2 cellular contexts compared by ENCODE assay signal in the genomic region with DNA sequence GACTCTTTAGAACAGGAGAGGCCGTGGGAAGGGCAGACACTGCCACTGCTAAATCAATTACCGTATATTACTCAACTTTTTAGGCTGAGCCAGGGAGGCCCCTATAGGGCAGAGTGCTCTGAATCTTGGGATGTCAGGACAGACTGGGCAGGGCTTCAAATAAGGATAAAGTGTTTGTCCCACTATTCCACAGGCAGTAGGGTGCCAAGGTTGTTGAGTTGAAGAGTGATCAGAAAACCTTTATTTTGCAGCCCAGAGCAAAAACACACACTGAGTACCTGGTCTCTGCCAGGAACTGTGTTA.
A peak's percentile ranks its signal among the peaks of the same experiment; 100 is the strongest.
TF ChIP-seq lines count a peak whose summit lies in the region.

No MANE protein-coding gene starts in this region.

TF ChIP-seq in WTC11, 78 proteins besides CTCF, POLR2A, EP300 and RAD21:
- no peak for TF ChIP-seq MXD4 (CRISPR knock-in tag; IDR thresholded peaks at IDR 0.05; ENCODE audit: borderline replicate concordance)
- TF ChIP-seq, protein P1, sequence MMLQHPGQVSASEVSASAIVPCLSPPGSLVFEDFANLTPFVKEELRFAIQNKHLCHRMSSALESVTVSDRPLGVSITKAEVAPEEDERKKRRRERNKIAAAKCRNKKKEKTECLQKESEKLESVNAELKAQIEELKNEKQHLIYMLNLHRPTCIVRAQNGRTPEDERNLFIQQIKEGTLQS (CRISPR knock-in tag; conservative IDR thresholded peaks at IDR 0.05), result no peak
- TF ChIP-seq, protein P2, sequence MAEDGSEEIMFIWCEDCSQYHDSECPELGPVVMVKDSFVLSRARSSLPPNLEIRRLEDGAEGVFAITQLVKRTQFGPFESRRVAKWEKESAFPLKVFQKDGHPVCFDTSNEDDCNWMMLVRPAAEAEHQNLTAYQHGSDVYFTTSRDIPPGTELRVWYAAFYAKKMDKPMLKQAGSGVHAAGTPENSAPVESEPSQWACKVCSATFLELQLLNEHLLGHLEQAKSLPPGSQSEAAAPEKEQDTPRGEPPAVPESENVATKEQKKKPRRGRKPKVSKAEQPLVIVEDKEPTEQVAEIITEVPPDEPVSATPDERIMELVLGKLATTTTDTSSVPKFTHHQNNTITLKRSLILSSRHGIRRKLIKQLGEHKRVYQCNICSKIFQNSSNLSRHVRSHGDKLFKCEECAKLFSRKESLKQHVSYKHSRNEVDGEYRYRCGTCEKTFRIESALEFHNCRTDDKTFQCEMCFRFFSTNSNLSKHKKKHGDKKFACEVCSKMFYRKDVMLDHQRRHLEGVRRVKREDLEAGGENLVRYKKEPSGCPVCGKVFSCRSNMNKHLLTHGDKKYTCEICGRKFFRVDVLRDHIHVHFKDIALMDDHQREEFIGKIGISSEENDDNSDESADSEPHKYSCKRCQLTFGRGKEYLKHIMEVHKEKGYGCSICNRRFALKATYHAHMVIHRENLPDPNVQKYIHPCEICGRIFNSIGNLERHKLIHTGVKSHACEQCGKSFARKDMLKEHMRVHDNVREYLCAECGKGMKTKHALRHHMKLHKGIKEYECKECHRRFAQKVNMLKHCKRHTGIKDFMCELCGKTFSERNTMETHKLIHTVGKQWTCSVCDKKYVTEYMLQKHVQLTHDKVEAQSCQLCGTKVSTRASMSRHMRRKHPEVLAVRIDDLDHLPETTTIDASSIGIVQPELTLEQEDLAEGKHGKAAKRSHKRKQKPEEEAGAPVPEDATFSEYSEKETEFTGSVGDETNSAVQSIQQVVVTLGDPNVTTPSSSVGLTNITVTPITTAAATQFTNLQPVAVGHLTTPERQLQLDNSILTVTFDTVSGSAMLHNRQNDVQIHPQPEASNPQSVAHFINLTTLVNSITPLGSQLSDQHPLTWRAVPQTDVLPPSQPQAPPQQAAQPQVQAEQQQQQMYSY (CRISPR knock-in tag; IDR thresholded peaks at IDR 0.05), result no peak
- TF ChIP-seq, protein P3, sequence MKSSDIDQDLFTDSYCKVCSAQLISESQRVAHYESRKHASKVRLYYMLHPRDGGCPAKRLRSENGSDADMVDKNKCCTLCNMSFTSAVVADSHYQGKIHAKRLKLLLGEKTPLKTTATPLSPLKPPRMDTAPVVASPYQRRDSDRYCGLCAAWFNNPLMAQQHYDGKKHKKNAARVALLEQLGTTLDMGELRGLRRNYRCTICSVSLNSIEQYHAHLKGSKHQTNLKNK (CRISPR knock-in tag; IDR thresholded peaks at IDR 0.05), result no peak
- no peak for TF ChIP-seq USF2 (CRISPR knock-in tag; IDR thresholded peaks at IDR 0.05)
- no peak for TF ChIP-seq JAZF1 (CRISPR knock-in tag; IDR thresholded peaks at IDR 0.05)
- TF ChIP-seq, protein P4, sequence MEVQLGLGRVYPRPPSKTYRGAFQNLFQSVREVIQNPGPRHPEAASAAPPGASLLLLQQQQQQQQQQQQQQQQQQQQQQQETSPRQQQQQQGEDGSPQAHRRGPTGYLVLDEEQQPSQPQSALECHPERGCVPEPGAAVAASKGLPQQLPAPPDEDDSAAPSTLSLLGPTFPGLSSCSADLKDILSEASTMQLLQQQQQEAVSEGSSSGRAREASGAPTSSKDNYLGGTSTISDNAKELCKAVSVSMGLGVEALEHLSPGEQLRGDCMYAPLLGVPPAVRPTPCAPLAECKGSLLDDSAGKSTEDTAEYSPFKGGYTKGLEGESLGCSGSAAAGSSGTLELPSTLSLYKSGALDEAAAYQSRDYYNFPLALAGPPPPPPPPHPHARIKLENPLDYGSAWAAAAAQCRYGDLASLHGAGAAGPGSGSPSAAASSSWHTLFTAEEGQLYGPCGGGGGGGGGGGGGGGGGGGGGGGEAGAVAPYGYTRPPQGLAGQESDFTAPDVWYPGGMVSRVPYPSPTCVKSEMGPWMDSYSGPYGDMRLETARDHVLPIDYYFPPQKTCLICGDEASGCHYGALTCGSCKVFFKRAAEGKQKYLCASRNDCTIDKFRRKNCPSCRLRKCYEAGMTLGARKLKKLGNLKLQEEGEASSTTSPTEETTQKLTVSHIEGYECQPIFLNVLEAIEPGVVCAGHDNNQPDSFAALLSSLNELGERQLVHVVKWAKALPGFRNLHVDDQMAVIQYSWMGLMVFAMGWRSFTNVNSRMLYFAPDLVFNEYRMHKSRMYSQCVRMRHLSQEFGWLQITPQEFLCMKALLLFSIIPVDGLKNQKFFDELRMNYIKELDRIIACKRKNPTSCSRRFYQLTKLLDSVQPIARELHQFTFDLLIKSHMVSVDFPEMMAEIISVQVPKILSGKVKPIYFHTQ (CRISPR knock-in tag; IDR thresholded peaks at IDR 0.05), result no peak

TF ChIP-seq in HepG2, 621 proteins besides CTCF, POLR2A, EP300 and RAD21 (continues in another document):
- TF ChIP-seq CEBPG (CRISPR knock-in tag; IDR thresholded peaks at IDR 0.05) (peak; percentile 26; the same call in 1 of the 2 replicates), PHF21A (CRISPR knock-in tag; IDR thresholded peaks at IDR 0.05) (no peak), FOXO1 (CRISPR knock-in tag; IDR thresholded peaks at IDR 0.05) (no peak), ZFX (CRISPR knock-in tag; IDR thresholded peaks at IDR 0.05; ENCODE audit: low read depth) (peak; percentile 15; the same call in 1 of the 2 replicates), SMYD3 (CRISPR knock-in tag; IDR thresholded peaks at IDR 0.05) (no peak), ASH2L (IDR thresholded peaks at IDR 0.05; ENCODE audit: insufficient read length, low read depth, low read length) (no peak), NCOR1 (IDR thresholded peaks at IDR 0.05; ENCODE audit: borderline replicate concordance, low read length) (no peak), ZC3H4 (CRISPR knock-in tag; IDR thresholded peaks at IDR 0.05; ENCODE audit: borderline replicate concordance) (no peak), WIZ (CRISPR knock-in tag; IDR thresholded peaks at IDR 0.05) (no peak), ZNF205 (CRISPR knock-in tag; IDR thresholded peaks at IDR 0.05) (no peak), ZNF792 (CRISPR knock-in tag; IDR thresholded peaks at IDR 0.05) (no peak), GZF1 (CRISPR knock-in tag; IDR thresholded peaks at IDR 0.05) (peak; percentile 97), ZNF615 (CRISPR knock-in tag; IDR thresholded peaks at IDR 0.05; ENCODE audit: borderline replicate concordance) (no peak), ZNF234 (CRISPR knock-in tag; conservative IDR thresholded peaks at IDR 0.05) (no peak), DR1 (CRISPR knock-in tag; IDR thresholded peaks at IDR 0.05) (peak; percentile 19; the same call in 1 of the 2 replicates), ARNT2 (CRISPR knock-in tag; IDR thresholded peaks at IDR 0.05; ENCODE audit: low read depth) (no peak), ZNF235 (CRISPR knock-in tag; IDR thresholded peaks at IDR 0.05; ENCODE audit: borderline replicate concordance) (no peak), JDP2 (CRISPR knock-in tag; IDR thresholded peaks at IDR 0.05; ENCODE audit: borderline replicate concordance) (no peak), KLF11 (CRISPR knock-in tag; IDR thresholded peaks at IDR 0.05) (no peak), ZNF577 (CRISPR knock-in tag; IDR thresholded peaks at IDR 0.05; ENCODE audit: borderline replicate concordance, low read depth) (no peak), E2F2 (CRISPR knock-in tag; IDR thresholded peaks at IDR 0.05; ENCODE audit: borderline replicate concordance) (no peak), MEF2D (CRISPR knock-in tag; IDR thresholded peaks at IDR 0.05) (no peak), MAFG (CRISPR knock-in tag; IDR thresholded peaks at IDR 0.05) (no peak), RFX3 (CRISPR knock-in tag; IDR thresholded peaks at IDR 0.05) (no peak), ZNF331 (CRISPR knock-in tag; IDR thresholded peaks at IDR 0.05) (no peak), TARDBP (CRISPR knock-in tag; IDR thresholded peaks at IDR 0.05) (no peak), ZNF275 (CRISPR knock-in tag; IDR thresholded peaks at IDR 0.05; ENCODE audit: borderline replicate concordance) (no peak), ZNF407 (CRISPR knock-in tag; IDR thresholded peaks at IDR 0.05; ENCODE audit: not compliant biosample characterization) (no peak), CBFB (CRISPR knock-in tag; IDR thresholded peaks at IDR 0.05) (no peak), GATAD2A (CRISPR knock-in tag; IDR thresholded peaks at IDR 0.05) (peak; percentile 28; the same call in 1 of the 2 replicates), TCF7L2 (IDR thresholded peaks at IDR 0.05; ENCODE audit: low read depth, low read length) (no peak), RELA (CRISPR knock-in tag; IDR thresholded peaks at IDR 0.05) (no peak), ARHGAP35 (CRISPR knock-in tag; IDR thresholded peaks at IDR 0.05; ENCODE audit: borderline replicate concordance) (no peak)
- TF ChIP-seq, protein P5, sequence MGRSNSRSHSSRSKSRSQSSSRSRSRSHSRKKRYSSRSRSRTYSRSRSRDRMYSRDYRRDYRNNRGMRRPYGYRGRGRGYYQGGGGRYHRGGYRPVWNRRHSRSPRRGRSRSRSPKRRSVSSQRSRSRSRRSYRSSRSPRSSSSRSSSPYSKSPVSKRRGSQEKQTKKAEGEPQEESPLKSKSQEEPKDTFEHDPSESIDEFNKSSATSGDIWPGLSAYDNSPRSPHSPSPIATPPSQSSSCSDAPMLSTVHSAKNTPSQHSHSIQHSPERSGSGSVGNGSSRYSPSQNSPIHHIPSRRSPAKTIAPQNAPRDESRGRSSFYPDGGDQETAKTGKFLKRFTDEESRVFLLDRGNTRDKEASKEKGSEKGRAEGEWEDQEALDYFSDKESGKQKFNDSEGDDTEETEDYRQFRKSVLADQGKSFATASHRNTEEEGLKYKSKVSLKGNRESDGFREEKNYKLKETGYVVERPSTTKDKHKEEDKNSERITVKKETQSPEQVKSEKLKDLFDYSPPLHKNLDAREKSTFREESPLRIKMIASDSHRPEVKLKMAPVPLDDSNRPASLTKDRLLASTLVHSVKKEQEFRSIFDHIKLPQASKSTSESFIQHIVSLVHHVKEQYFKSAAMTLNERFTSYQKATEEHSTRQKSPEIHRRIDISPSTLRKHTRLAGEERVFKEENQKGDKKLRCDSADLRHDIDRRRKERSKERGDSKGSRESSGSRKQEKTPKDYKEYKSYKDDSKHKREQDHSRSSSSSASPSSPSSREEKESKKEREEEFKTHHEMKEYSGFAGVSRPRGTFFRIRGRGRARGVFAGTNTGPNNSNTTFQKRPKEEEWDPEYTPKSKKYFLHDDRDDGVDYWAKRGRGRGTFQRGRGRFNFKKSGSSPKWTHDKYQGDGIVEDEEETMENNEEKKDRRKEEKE (IDR thresholded peaks at IDR 0.05), result no peak
